In the genomic region with DNA sequence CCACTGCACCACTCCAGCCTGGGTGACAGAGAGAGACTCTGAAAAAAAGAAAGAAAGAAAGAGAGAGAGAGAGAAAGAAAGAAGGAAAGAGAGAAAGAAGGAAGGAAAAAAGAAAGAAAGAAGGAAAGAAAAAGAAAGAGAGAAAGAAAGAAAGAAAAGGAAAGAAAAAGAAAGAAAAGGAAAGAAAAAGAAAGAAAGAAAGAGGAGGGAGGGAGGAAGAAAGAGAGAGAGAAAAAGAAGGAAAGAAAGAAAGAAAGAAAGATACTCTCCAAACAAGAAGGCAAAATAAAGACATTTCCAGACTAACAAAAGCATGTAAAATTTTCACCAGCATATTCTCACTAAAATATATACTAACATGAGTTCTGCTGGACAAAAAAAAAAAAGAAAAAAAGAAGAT, we compare ENCODE assay signal across 1 cellular context.
A peak's percentile ranks its signal among the peaks of the same experiment; 100 is the strongest.
TF ChIP-seq lines count a peak whose summit lies in the region.

No MANE protein-coding gene starts in this region.

TF ChIP-seq in WTC11, 78 proteins besides CTCF, POLR2A, EP300 and RAD21 (continued from another document):
- TF ChIP-seq, protein P1, sequence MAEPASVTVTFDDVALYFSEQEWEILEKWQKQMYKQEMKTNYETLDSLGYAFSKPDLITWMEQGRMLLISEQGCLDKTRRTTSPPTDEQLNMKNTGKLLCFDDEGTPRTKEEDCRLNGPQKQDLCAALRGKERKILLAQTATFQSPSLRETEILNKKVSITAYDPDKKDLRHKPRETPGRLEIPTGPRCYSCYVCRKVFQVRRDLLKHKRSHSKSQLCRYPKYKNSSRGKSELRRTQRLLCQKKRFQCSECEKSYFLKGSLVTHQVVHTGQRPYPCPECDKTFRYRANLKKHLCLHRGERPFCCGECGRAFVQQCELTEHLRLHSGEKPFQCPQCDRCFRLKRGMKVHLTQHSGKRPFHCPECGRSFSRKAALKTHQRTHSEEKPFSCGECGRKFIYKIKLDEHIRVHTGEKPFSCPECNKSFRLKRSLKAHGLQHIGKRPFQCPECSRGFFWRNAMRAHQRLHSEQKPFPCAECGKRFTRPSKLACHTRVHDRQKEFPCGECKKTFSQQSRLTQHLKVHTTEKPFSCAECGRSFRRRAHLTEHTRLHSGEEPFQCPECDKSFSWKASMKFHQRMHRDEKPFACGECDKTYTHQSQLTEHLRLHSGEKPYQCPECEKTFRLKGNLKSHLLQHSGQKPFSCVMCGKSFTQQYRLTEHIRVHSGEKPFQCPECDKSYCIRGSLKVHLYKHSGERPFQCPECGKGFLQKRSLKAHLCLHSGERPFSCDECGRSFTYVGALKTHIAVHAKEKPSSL (CRISPR knock-in tag; conservative IDR thresholded peaks at IDR 0.05): no peak
- no peak for TF ChIP-seq TEAD1 (CRISPR knock-in tag; IDR thresholded peaks at IDR 0.05)
- no peak for TF ChIP-seq FOXP1 (CRISPR knock-in tag; IDR thresholded peaks at IDR 0.05; ENCODE audit: borderline replicate concordance)
- TF ChIP-seq, protein P2, sequence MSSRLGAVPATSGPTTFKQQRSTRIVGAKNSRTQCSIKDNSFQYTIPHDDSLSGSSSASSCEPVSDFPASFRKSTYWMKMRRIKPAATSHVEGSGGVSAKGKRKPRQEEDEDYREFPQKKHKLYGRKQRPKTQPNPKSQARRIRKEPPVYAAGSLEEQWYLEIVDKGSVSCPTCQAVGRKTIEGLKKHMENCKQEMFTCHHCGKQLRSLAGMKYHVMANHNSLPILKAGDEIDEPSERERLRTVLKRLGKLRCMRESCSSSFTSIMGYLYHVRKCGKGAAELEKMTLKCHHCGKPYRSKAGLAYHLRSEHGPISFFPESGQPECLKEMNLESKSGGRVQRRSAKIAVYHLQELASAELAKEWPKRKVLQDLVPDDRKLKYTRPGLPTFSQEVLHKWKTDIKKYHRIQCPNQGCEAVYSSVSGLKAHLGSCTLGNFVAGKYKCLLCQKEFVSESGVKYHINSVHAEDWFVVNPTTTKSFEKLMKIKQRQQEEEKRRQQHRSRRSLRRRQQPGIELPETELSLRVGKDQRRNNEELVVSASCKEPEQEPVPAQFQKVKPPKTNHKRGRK (CRISPR knock-in tag; IDR thresholded peaks at IDR 0.05; ENCODE audit: borderline replicate concordance): 0 out of 2 replicates have a peak, but pooled peaks have one; percentile 20
- TF ChIP-seq SOX15 (CRISPR knock-in tag; IDR thresholded peaks at IDR 0.05): no peak
